ENCODE assay signal across 26 cellular contexts in the genomic region with DNA sequence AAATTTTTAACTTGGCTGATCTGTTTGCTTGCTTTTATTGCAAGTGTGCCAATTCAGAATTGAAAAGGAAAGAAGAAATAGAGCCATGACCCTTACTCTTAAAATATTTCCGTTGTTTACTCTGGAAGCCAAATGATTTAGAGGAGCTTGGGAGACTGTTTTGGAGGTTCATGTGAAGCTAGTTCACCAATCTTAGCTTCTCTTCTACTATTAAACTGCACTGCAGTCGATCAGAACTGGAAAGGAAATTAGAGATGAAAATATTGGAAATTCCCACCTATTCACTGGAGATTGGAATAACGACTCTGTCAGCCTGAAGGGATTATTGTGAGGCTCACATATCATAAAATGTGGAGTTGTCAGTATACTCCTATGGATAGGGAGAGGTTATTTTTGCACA.
DNase-seq lines count a peak whose midpoint lies in the region; FAIRE-seq and TF ChIP-seq lines count a peak whose summit lies in the region.
"Had no signal": no experiment of that assay in that cellular context is flagged by ENCODE, and none has a peak within 500 bp of the region (broad histone marks: within the 10 kb centered on the region; RNA-seq: fewer than 3 reads in every experiment).

No MANE protein-coding gene starts in this region.

- DNase-seq in PC-9 (no peak), chondrocyte (ENCODE audit: low spot score) (no peak), frontal cortex (ENCODE audit: low spot score in 2 of 2) (no peak), NCI-H1092 (lab: John Stamatoyannopoulos, UW) (no peak)
- DNase-seq in activated CD4-positive, CD25-positive, alpha-beta regulatory T cell (lab: John Stamatoyannopoulos, UW): no peak
- DNase-seq: activated naive CD4-positive, alpha-beta T cell treated with Interleukin-2 at 50 U/mL for 16 hours; activated T-cell treated with anti-CD3 and anti-CD28 coated beads, Interleukin-2, amount 50 U/mL, for 1 hour; amniotic stem cell; CD8-positive, alpha-beta memory T cell; central memory CD4-positive, alpha-beta T cell; DMS153; erythroblast; HFFc6; Karpas-422; NCI-H1048; NCI-H187 treated with DMSO at 0.1 percent for 48 hours; NCI-H2227 treated with DMSO at 0.1 percent for 48 hours; Right ventricle myocardium superior; stimulated activated CD4-positive, alpha-beta T cell treated with anti-CD3 and anti-CD28 coated beads, Interleukin-12 subunit alpha, Interleukin-12 subunit beta, amount 100 ng/mL, for 4 hours; stimulated activated CD4-positive, alpha-beta T cell treated with anti-CD3 and anti-CD28 coated beads, Interleukin-4, amount 100 ng/mL, for 4 hours; stimulated activated naive CD8-positive, alpha-beta T cell treated with anti-CD3 and anti-CD28 coated beads, Interleukin-15, Interleukin-2, amounts not matched to agents 100 U/mL and 50 U/mL, for 24 hours had no signal

- no peaks in the 10 kb centered on the region for H4K20me1 ChIP-seq in PC-9 (ENCODE audit: insufficient read depth)

- H3K4me1 Mint-ChIP-seq in chondrocyte (ENCODE audit: low read depth): peaks cover 28% of the 10 kb centered on the region
- H3K4me1 Mint-ChIP-seq: CD8-positive, alpha-beta memory T cell; memory B cell had no signal

- H3K4me3 Mint-ChIP-seq in chondrocyte (ENCODE audit: unreplicated experiment): no peak overlapping the region
- H3K4me3 Mint-ChIP-seq: CD8-positive, alpha-beta memory T cell; HFFc6; memory B cell; natural killer cell treated with Interleukin-12 subunit alpha and Interleukin-12 subunit beta and Interleukin-15 and Interleukin-18, amount 100 ng/mL, for 72 hours had no signal

- peak overlapping the region; percentile 63; the same call in 1 of the 2 replicates for H2AFZ ChIP-seq in PC-9

- no peaks in the 10 kb centered on the region for H3K79me2 ChIP-seq in PC-9 (ENCODE audit: low read depth)

- H3K27me3 Mint-ChIP-seq in chondrocyte (ENCODE audit: low read depth): no peaks in the 10 kb centered on the region
- H3K27me3 Mint-ChIP-seq: CD8-positive, alpha-beta memory T cell; memory B cell; natural killer cell treated with Interleukin-12 subunit alpha and Interleukin-12 subunit beta and Interleukin-15 and Interleukin-18, amount 100 ng/mL, for 72 hours had no signal

- H3K36me3 ChIP-seq in PC-9 (ENCODE audit: low read depth): no peaks in the 10 kb centered on the region
- no peaks in the 10 kb centered on the region for H3K36me3 ChIP-seq in mesodermal cell (ENCODE audit: control insufficient read depth, insufficient read depth, low read length)
- no peaks in the 10 kb centered on the region for H3K36me3 ChIP-seq in skeletal muscle satellite cell (ENCODE audit: insufficient read depth, low read length)
- H3K36me3 ChIP-seq: tibial nerve had no signal

- CTCF ChIA-PET in PC-9 (lab: Charles Lee): no interaction called here

- no TSS peak for BruUV-seq in PC-9 (replicated peaks; lab: Mats Ljungman, UMichigan)

- H3K9me3 ChIP-seq in PC-9 (ENCODE audit: insufficient read depth, low read depth): no peaks in the 10 kb centered on the region
- H3K9me3 ChIP-seq in mesodermal cell (ENCODE audit: control insufficient read depth, low read length): no peaks in the 10 kb centered on the region
- no peaks in the 10 kb centered on the region for H3K9me3 ChIP-seq in skeletal muscle satellite cell (replicated peaks; ENCODE audit: low read length)
- H3K9me3 ChIP-seq: tibial nerve had no signal

- POLR2A ChIA-PET in PC-9 (lab: Charles Lee; ENCODE audit: unreplicated experiment): no interaction called here

- H3K4me2 ChIP-seq in PC-9 (no peak overlapping the region), skeletal muscle satellite cell (ENCODE audit: low read length) (peak overlapping the region; percentile 26)

- H3K4me1 ChIP-seq in PC-9 (replicated peaks; ENCODE audit: insufficient read depth) (no peaks in the 10 kb centered on the region), mesodermal cell (ENCODE audit: control insufficient read depth, insufficient read depth, low read length, poor library complexity, severe bottlenecking) (peaks cover 12% of the 10 kb centered on the region), skeletal muscle satellite cell (ENCODE audit: control insufficient read depth, insufficient read depth, low read length) (peaks cover 23% of the 10 kb centered on the region)

- H3K9ac ChIP-seq in skeletal muscle satellite cell (ENCODE audit: low read depth, low read length): no peak overlapping the region

- H3K27me3 ChIP-seq in PC-9 (ENCODE audit: insufficient read depth, low read depth) (no peaks in the 10 kb centered on the region), skeletal muscle satellite cell (ENCODE audit: control insufficient read depth, insufficient read depth, low read length) (no peaks in the 10 kb centered on the region)
- H3K27me3 ChIP-seq: tibial nerve had no signal

- no peaks in the 10 kb centered on the region for H3K9me3 Mint-ChIP-seq in chondrocyte (ENCODE audit: low read depth)
- H3K9me3 Mint-ChIP-seq: HFFc6 had no signal

- no peak for TF ChIP-seq CTCF in PC-9 (conservative IDR thresholded peaks at IDR 0.05)
- TF ChIP-seq CTCF in chondrocyte (IDR thresholded peaks at IDR 0.05): no peak

- H3K27ac ChIP-seq in PC-9: no peak overlapping the region
- peak overlapping the region; percentile 86 for H3K27ac ChIP-seq in mesodermal cell (ENCODE audit: low read depth, low read length, severe bottlenecking)

- H3K4me3 ChIP-seq in PC-9 (no peak overlapping the region), mesodermal cell (ENCODE audit: extremely low read depth, insufficient read depth, low read length, poor library complexity, severe bottlenecking) (no peak overlapping the region), skeletal muscle satellite cell (ENCODE audit: low read length) (no peak overlapping the region)
- H3K4me3 ChIP-seq: tibial nerve had no signal

- 100% methylated on average over 1 of the region's 3 CpGs; no CpG with 5 or more reads in 1 of the 2 experiments for WGBS in mesodermal cell (ENCODE audit: insufficient coverage in 2 of 2), 2 experiments

- H3K36me3 Mint-ChIP-seq in chondrocyte (ENCODE audit: low read depth): peaks cover 2% of the 10 kb centered on the region
- H3K36me3 Mint-ChIP-seq: CD8-positive, alpha-beta memory T cell; memory B cell; natural killer cell treated with Interleukin-12 subunit alpha and Interleukin-12 subunit beta and Interleukin-15 and Interleukin-18, amount 100 ng/mL, for 72 hours had no signal

- H3F3A ChIP-seq in PC-9 (ENCODE audit: insufficient read depth, low read depth): no peaks in the 10 kb centered on the region

- peak overlapping the region; percentile 60 for H3K27ac Mint-ChIP-seq in chondrocyte (ENCODE audit: unreplicated experiment)
- H3K27ac Mint-ChIP-seq: CD8-positive, alpha-beta memory T cell; HFFc6; memory B cell; natural killer cell treated with Interleukin-12 subunit alpha and Interleukin-12 subunit beta and Interleukin-15 and Interleukin-18, amount 100 ng/mL, for 72 hours had no signal

- intact Hi-C loops in PC-9 (cut with micrococcal nuclease; ENCODE audit: unreplicated experiment): no loop called here

- H3K9me2 ChIP-seq in PC-9 (ENCODE audit: insufficient read depth): no peaks in the 10 kb centered on the region

- FAIRE-seq in frontal cortex (lab: Jason Lieb, UNC): no peak
